1 cellular context compared by ENCODE assay signal in the genomic region with DNA sequence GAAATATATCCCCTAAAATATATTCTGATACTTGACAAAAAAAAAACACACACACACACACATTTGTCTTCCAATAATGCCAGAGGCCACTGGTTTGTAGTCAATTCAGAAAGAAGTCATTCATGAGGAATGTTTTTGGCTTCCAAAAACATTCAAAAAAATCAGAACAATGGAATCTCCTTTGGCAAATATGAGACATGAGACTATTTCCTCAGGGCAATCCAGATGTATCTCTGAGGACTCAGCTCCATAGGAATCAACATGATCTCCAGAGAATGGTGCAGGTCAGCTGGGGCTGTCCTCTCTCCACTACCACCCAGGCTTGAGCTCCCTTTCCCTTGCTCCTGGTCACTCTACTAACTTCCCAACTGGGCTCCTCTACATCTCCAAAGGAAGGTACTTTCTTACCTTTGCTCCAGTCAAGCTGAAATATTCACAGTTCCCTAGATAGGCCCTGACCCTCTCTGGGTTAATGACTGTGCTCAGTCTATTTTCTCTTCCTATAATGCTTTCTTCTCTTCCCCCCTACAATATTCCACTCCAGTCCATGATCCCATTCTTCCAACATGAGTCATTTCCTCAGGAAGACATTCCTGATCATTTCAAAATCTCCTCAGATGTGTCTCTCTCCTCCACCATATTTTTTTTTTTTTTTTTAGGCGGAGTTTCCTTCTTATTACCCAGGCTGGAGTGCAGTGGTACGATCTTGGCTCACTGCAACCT.
TF ChIP-seq lines count a peak whose summit lies in the region.

No MANE protein-coding gene starts in this region.

TF ChIP-seq in HCT116, 20 proteins besides CTCF, POLR2A, EP300 and RAD21:
- TF ChIP-seq, protein P1, sequence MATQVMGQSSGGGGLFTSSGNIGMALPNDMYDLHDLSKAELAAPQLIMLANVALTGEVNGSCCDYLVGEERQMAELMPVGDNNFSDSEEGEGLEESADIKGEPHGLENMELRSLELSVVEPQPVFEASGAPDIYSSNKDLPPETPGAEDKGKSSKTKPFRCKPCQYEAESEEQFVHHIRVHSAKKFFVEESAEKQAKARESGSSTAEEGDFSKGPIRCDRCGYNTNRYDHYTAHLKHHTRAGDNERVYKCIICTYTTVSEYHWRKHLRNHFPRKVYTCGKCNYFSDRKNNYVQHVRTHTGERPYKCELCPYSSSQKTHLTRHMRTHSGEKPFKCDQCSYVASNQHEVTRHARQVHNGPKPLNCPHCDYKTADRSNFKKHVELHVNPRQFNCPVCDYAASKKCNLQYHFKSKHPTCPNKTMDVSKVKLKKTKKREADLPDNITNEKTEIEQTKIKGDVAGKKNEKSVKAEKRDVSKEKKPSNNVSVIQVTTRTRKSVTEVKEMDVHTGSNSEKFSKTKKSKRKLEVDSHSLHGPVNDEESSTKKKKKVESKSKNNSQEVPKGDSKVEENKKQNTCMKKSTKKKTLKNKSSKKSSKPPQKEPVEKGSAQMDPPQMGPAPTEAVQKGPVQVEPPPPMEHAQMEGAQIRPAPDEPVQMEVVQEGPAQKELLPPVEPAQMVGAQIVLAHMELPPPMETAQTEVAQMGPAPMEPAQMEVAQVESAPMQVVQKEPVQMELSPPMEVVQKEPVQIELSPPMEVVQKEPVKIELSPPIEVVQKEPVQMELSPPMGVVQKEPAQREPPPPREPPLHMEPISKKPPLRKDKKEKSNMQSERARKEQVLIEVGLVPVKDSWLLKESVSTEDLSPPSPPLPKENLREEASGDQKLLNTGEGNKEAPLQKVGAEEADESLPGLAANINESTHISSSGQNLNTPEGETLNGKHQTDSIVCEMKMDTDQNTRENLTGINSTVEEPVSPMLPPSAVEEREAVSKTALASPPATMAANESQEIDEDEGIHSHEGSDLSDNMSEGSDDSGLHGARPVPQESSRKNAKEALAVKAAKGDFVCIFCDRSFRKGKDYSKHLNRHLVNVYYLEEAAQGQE (IDR thresholded peaks at IDR 0.05; ENCODE audit: low read depth): no peak
- TF ChIP-seq ZFX (IDR thresholded peaks at IDR 0.05) (no peak), ZBTB33 (IDR thresholded peaks at IDR 0.05; ENCODE audit: extremely low read depth, insufficient replicate concordance, low read length) (no peak), CBX3 (IDR thresholded peaks at IDR 0.05; ENCODE audit: low read depth) (no peak), SP1 (IDR thresholded peaks at IDR 0.05; ENCODE audit: low read depth) (0 out of 2 replicates have a peak, but pooled peaks have one; percentile 17), EGR1 (IDR thresholded peaks at IDR 0.05; ENCODE audit: low read depth) (no peak), EZH2 (IDR thresholded peaks at IDR 0.05) (no peak), SRF (IDR thresholded peaks at IDR 0.05; ENCODE audit: low read depth) (no peak), SIN3A (IDR thresholded peaks at IDR 0.05; ENCODE audit: low read depth) (no peak), POLR2AphosphoS5 (IDR thresholded peaks at IDR 0.05; ENCODE audit: low read depth, low read length) (no peak), ZNF274 (IDR thresholded peaks at IDR 0.05; ENCODE audit: low read depth, low read length) (no peak), FOSL1 (IDR thresholded peaks at IDR 0.05; ENCODE audit: low read depth) (peak; percentile 32; the same call in 1 of the 2 replicates), TCF7L2 (IDR thresholded peaks at IDR 0.05; ENCODE audit: borderline replicate concordance, extremely low read depth, insufficient read depth, insufficient read length) (no peak), ELF1 (IDR thresholded peaks at IDR 0.05; ENCODE audit: borderline replicate concordance, low read depth) (no peak), MAX (IDR thresholded peaks at IDR 0.05) (no peak), EZH2phosphoT487 (IDR thresholded peaks at IDR 0.05; ENCODE audit: borderline replicate concordance) (no peak), YY1 (IDR thresholded peaks at IDR 0.05; ENCODE audit: extremely low read depth, insufficient replicate concordance, low read depth, low read length) (no peak), JUND (IDR thresholded peaks at IDR 0.05) (0 out of 2 replicates have a peak, but pooled peaks have one; percentile 31), CEBPB (IDR thresholded peaks at IDR 0.05; ENCODE audit: low read depth) (peak; percentile 46; the same call in 1 of the 2 replicates)
- TF ChIP-seq, protein P2, sequence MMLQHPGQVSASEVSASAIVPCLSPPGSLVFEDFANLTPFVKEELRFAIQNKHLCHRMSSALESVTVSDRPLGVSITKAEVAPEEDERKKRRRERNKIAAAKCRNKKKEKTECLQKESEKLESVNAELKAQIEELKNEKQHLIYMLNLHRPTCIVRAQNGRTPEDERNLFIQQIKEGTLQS (IDR thresholded peaks at IDR 0.05): no peak
